ENCODE assay signal across 24 cellular contexts in genomic region chr16:77850637-77851330, GRCh38.
DNase-seq lines count a peak whose midpoint lies in the region; ATAC-seq, FAIRE-seq and TF ChIP-seq lines count a peak whose summit lies in the region.
"Had no signal": no experiment of that assay in that cellular context is flagged by ENCODE, and none has a peak within 500 bp of the region (broad histone marks: within the 10 kb centered on the region; RNA-seq: fewer than 3 reads in every experiment).

No MANE protein-coding gene starts in this region.

- peak; percentile 44 for DNase-seq in AG08395 (ENCODE audit: low spot score)
- DNase-seq in G401 (ENCODE audit: low spot score): peak; percentile 67
- peak; percentile 82 for DNase-seq in RPMI7951 (ENCODE audit: low read depth)
- peak; percentile 32 for DNase-seq in endothelial cell of umbilical vein (ENCODE audit: low read depth, low spot score)
- DNase-seq in thyroid gland: no peak
- no peak for DNase-seq in left lobe of liver (ENCODE audit: low spot score)
- no peak for DNase-seq in NCI-H748 treated with DMSO at 0.1 percent for 48 hours (lab: John Stamatoyannopoulos, UW)
- DNase-seq in NCI-H526 (lab: John Stamatoyannopoulos, UW): no peak
- DNase-seq: activated gamma-delta T cell treated with Interleukin-2 at 50 U/mL for 16 hours; activated naive CD8-positive, alpha-beta T cell treated with anti-CD3 and anti-CD28 coated beads, Interleukin-2, amount 50 U/mL, for 24 hours; activated T-cell treated with anti-CD3 and anti-CD28 coated beads, Interleukin-2, amount 50 U/mL, for 1 hour; AML-193; CD4-positive, alpha-beta memory T cell; colonic mucosa; DMS53; effector memory CD8-positive, alpha-beta T cell; MG63; NCI-H1436; NCI-H446 had no signal

- FAIRE-seq in endothelial cell of umbilical vein (lab: Jason Lieb, UNC): peak; percentile 15
- FAIRE-seq: keratinocyte, RCC 7860 had no signal

- H3K4me2 ChIP-seq in endothelial cell of umbilical vein (ENCODE audit: insufficient read depth, low read length): no peak overlapping the region

- CTCF ChIA-PET in endothelial cell of umbilical vein (lab: Charles Lee): interaction anchor here (0.8 to 1.1 kb wide), 3 partner anchors 13 to 128 kb away, joined by 3 read pairs; partner anchors contain the start of gene NUDT7

- no peaks in the 10 kb centered on the region for H4K20me1 ChIP-seq in endothelial cell of umbilical vein (replicated peaks; ENCODE audit: control insufficient read depth, extremely low read depth, insufficient read depth, low read length)

- no TSS peak for BruUV-seq in endothelial cell of umbilical vein (replicated peaks; lab: Mats Ljungman, UMichigan)

- no peaks in the 10 kb centered on the region for H3K36me3 ChIP-seq in endothelial cell of umbilical vein (ENCODE audit: control insufficient read depth in 2 of 2, extremely low read depth in 1 of 2, insufficient read depth in 2 of 2, low read length in 2 of 2)
- no peaks in the 10 kb centered on the region for H3K36me3 ChIP-seq in thyroid gland
- H3K36me3 ChIP-seq: colonic mucosa, esophagus muscularis mucosa, MG63, prostate gland, SJSA1 had no signal

- H3K27ac ChIP-seq in endothelial cell of umbilical vein (ENCODE audit: insufficient read depth, low read depth, low read length) (no peak overlapping the region), thyroid gland (no peak overlapping the region)
- H3K27ac ChIP-seq: colonic mucosa, esophagus muscularis mucosa, prostate gland, SJSA1 had no signal

- WGBS in thyroid gland, 2 donors: 87 to 93% methylated on average over 7 to 8 of the region's 8 CpGs

- TF ChIP-seq POLR2A in endothelial cell of umbilical vein (IDR thresholded peaks at IDR 0.05; ENCODE audit: low read depth, low read length) (no peak), thyroid gland (IDR thresholded peaks at IDR 0.05) (no peak)

- intact Hi-C loops in endothelial cell of umbilical vein (cut with micrococcal nuclease): loop anchor here (1.0 to 2.0 kb wide), 2 partner anchors 68 to 175 kb away; no protein-coding TSS in a partner anchor
- intact Hi-C loops in thyroid gland (cut with DNase I): no loop called here

- H3K9me3 ChIP-seq in endothelial cell of umbilical vein (replicated peaks; ENCODE audit: control insufficient read depth, insufficient read depth, low read length) (no peaks in the 10 kb centered on the region), thyroid gland (no peaks in the 10 kb centered on the region)
- H3K9me3 ChIP-seq: colonic mucosa, esophagus muscularis mucosa, MG63, prostate gland, SJSA1 had no signal

- no peaks in the 10 kb centered on the region for H3K79me2 ChIP-seq in endothelial cell of umbilical vein (ENCODE audit: control insufficient read depth, insufficient read depth, low read length)

- ATAC-seq in left lobe of liver: no peak
- ATAC-seq: activated naive CD8-positive, alpha-beta T cell treated with anti-CD3 and anti-CD28 coated beads, Interleukin-2, amount 50 U/mL, for 24 hours; effector memory CD8-positive, alpha-beta T cell had no signal

- in situ Hi-C loops in G401 (cut with HindIII; ENCODE audit: low sequenced_read_pairs): no loop called here

- H3K27me3 ChIP-seq in endothelial cell of umbilical vein (ENCODE audit: control insufficient read depth in 2 of 2, insufficient read depth in 2 of 2, low read length in 2 of 2): peaks cover 2 to 7% of the 10 kb centered on the region in 2 experiments
- H3K27me3 ChIP-seq in thyroid gland: no peaks in the 10 kb centered on the region
- H3K27me3 ChIP-seq: colonic mucosa, MG63, SJSA1 had no signal

- H3K4me1 ChIP-seq in endothelial cell of umbilical vein (ENCODE audit: control insufficient read depth, extremely low read depth, insufficient read depth, low read length) (no peaks in the 10 kb centered on the region), thyroid gland (peaks cover 6 to 11% of the 10 kb centered on the region in 2 donors)
- H3K4me1 ChIP-seq: colonic mucosa, esophagus muscularis mucosa, prostate gland had no signal

- POLR2A ChIA-PET in endothelial cell of umbilical vein (lab: Charles Lee): no interaction called here

- no peaks in the 10 kb centered on the region for H3K9me1 ChIP-seq in endothelial cell of umbilical vein (replicated peaks; ENCODE audit: control insufficient read depth, extremely low read depth, insufficient read depth, low read length)

- H3K4me3 ChIP-seq in endothelial cell of umbilical vein (replicated peaks in 1 of 3; ENCODE audit: insufficient read depth in 1 of 3, low read depth in 1 of 3, low read length in 3 of 3) (no peak overlapping the region), thyroid gland (replicated peaks in 1 of 3) (no peak overlapping the region)
- H3K4me3 ChIP-seq: colonic mucosa, esophagus muscularis mucosa, MG63, prostate gland, SJSA1 had no signal

- no peak overlapping the region for H3K9ac ChIP-seq in endothelial cell of umbilical vein (replicated peaks; ENCODE audit: extremely low read depth, insufficient read depth, low read length)

- TF ChIP-seq CTCF in endothelial cell of umbilical vein (IDR thresholded peaks at IDR 0.05; ENCODE audit: extremely low read depth in 1 of 2, insufficient read depth in 1 of 2, low read depth in 1 of 2, low read length in 2 of 2) (no peak), thyroid gland (IDR thresholded peaks at IDR 0.05) (no peak)

- dilution Hi-C loops in endothelial cell of umbilical vein (cut with MboI; ENCODE audit: extremely low pct_ligation_motif_present, low sequenced_read_pairs): no loop called here

- no peak overlapping the region for H2AFZ ChIP-seq in endothelial cell of umbilical vein (ENCODE audit: low read depth, low read length)

TF ChIP-seq in endothelial cell of umbilical vein, 7 proteins besides CTCF, POLR2A, EP300 and RAD21:
- TF ChIP-seq MAX (IDR thresholded peaks at IDR 0.05; ENCODE audit: insufficient read depth, insufficient read length): no peak
- TF ChIP-seq JUN (IDR thresholded peaks at IDR 0.05; ENCODE audit: borderline replicate concordance, insufficient read depth, insufficient read length, low read depth): no peak
- no peak for TF ChIP-seq GATA2 (IDR thresholded peaks at IDR 0.05; ENCODE audit: insufficient read depth, insufficient read length, low read depth, low read length)
- TF ChIP-seq MYC (IDR thresholded peaks at IDR 0.05; ENCODE audit: low read depth, low read length): no peak
- TF ChIP-seq FOS (IDR thresholded peaks at IDR 0.05; ENCODE audit: borderline replicate concordance, insufficient read depth, low read length): no peak
- no peak for TF ChIP-seq POLR2AphosphoS5 (IDR thresholded peaks at IDR 0.05; ENCODE audit: insufficient read depth, low read depth, low read length)
- no peak for TF ChIP-seq EZH2 (IDR thresholded peaks at IDR 0.05; ENCODE audit: borderline replicate concordance, low read depth, low read length, severe bottlenecking)

Comparison
In these comparisons a context has a peak if more than half of its experiments do, and no peak if none do; other contexts are left out.
1. DNase-seq: peak in AG08395 (single experiment), G401 (single experiment), RPMI7951 (single experiment) and endothelial cell of umbilical vein (single experiment); none in thyroid gland (0 of 2), left lobe of liver (single experiment), NCI-H748 treated with DMSO at 0.1 percent for 48 hours (single experiment) and NCI-H526 (0 of 2).